Comparison of ENCODE assay signal across 1 cellular context in genomic region chr20:43563429-43563828, GRCh38.
TF ChIP-seq lines count a peak whose summit lies in the region.

No MANE protein-coding gene starts in this region.

TF ChIP-seq in GM12878, 131 proteins besides CTCF, POLR2A, EP300 and RAD21:
- TF ChIP-seq EGR1 (IDR thresholded peaks at IDR 0.05; ENCODE audit: borderline replicate concordance in 1 of 2, low read depth in 2 of 2, low read length in 2 of 2): no peak
- TF ChIP-seq JUNB (IDR thresholded peaks at IDR 0.05): no peak
- no peak for TF ChIP-seq IKZF2 (IDR thresholded peaks at IDR 0.05)
- TF ChIP-seq CREM (IDR thresholded peaks at IDR 0.05; ENCODE audit: low read depth): no peak
- no peak for TF ChIP-seq MYC (IDR thresholded peaks at IDR 0.05; ENCODE audit: insufficient read depth, insufficient read length, insufficient replicate concordance, low read length, severe bottlenecking)
- peak; percentile 21; the same call in 1 of the 2 replicates for TF ChIP-seq SMC3 (IDR thresholded peaks at IDR 0.05; ENCODE audit: borderline replicate concordance, low read length)
- TF ChIP-seq ZSCAN29 (IDR thresholded peaks at IDR 0.05): no peak
- TF ChIP-seq EZH2 (IDR thresholded peaks at IDR 0.05; ENCODE audit: borderline replicate concordance, control insufficient read depth, low read depth, low read length): no peak
- TF ChIP-seq MAX (IDR thresholded peaks at IDR 0.05; ENCODE audit: low read depth, low read length): no peak
